In genomic region chr5:15365040-15365439, GRCh38 we compare ENCODE assay signal across 19 cellular contexts.
"Had no signal": no experiment of that assay in that cellular context is flagged by ENCODE, and none has a peak within 500 bp of the region (broad histone marks: within the 10 kb centered on the region; RNA-seq: fewer than 3 reads in every experiment).

No MANE protein-coding gene starts in this region.

- DNase-seq: activated CD4-positive, alpha-beta T cell treated with anti-CD3 and anti-CD28 coated beads, Interleukin-2, amount 10 ng/mL, durations not matched to agents 7 days and 5 days; activated CD8-positive, alpha-beta T cell treated with anti-CD3 and anti-CD28 coated beads, Interleukin-2, amount 10 ng/mL, durations not matched to agents 7 days and 5 days; activated effector memory CD4-positive, alpha-beta T cell treated with Interleukin-2 at 50 U/mL for 16 hours; activated naive CD4-positive, alpha-beta T cell treated with anti-CD3 and anti-CD28 coated beads, Interleukin-2, amount 10 ng/mL, durations not matched to agents 7 days and 5 days; activated T-cell treated with anti-CD3 and anti-CD28 coated beads, Interleukin-2, amount 50 U/mL, for 24 hours; central memory CD4-positive, alpha-beta T cell; effector CD4-positive, alpha-beta T cell; esophagus squamous epithelium; heart left ventricle; left lung; retina; stimulated activated CD4-positive, alpha-beta T cell treated with anti-CD3 and anti-CD28 coated beads, Interleukin-2, amount 100 ng/mL, for 24 hours; stimulated activated naive CD8-positive, alpha-beta T cell treated with anti-CD3 and anti-CD28 coated beads, Interleukin-15, Interleukin-2, amounts not matched to agents 100 U/mL and 50 U/mL, for 24 hours; T1000; transverse colon; uterus had no signal

- ATAC-seq: activated CD4-positive, CD25-positive, alpha-beta regulatory T cell treated with anti-CD3 and anti-CD28 coated beads, Interleukin-2, amount 50 U/mL, for 24 hours; activated CD8-positive, alpha-beta T cell treated with anti-CD3 and anti-CD28 coated beads, Interleukin-2, amount 10 ng/mL, durations not matched to agents 7 days and 5 days; gastroesophageal sphincter; heart left ventricle; left lung; stimulated activated naive CD8-positive, alpha-beta T cell treated with anti-CD3 and anti-CD28 coated beads, Interleukin-15, Interleukin-2, amounts not matched to agents 100 U/mL and 50 U/mL, for 24 hours had no signal

- H3K4me3 ChIP-seq: coronary artery, esophagus squamous epithelium, gastroesophageal sphincter, heart left ventricle, left lung, transverse colon, uterus had no signal

- H3K9me3 ChIP-seq: esophagus squamous epithelium, gastroesophageal sphincter, heart left ventricle, transverse colon, uterus had no signal

- H3K4me1 ChIP-seq: transverse colon, uterus had no signal

- H3K36me3 ChIP-seq: esophagus squamous epithelium, gastroesophageal sphincter, heart left ventricle, left lung, transverse colon, uterus had no signal

- H3K27me3 ChIP-seq: esophagus squamous epithelium, gastroesophageal sphincter, heart left ventricle, left lung, transverse colon, uterus had no signal

- H3K27ac ChIP-seq: coronary artery, esophagus squamous epithelium, gastroesophageal sphincter, left lung, transverse colon, uterus had no signal
